Comparison of ENCODE assay signal across 25 cellular contexts in genomic region chr19:3492131-3492839, GRCh38. TPM values are rescaled to one million over a fixed set of nuclear protein-coding genes. Genes with fewer than 3 reads are reported as not detected.
"Had no signal": no experiment of that assay in that cellular context is flagged by ENCODE, and none has a peak within 500 bp of the region (broad histone marks: within the 10 kb centered on the region; RNA-seq: fewer than 3 reads in every experiment).

No MANE protein-coding gene starts in this region.

- H3K4me3 Mint-ChIP-seq: activated CD4-positive, alpha-beta T cell treated with anti-CD3 and anti-CD28 coated beads, Interleukin-2, amount 10 ng/mL, durations not matched to agents 7 days and 5 days; activated T-cell treated with anti-CD3 and anti-CD28 coated beads, Interleukin-2, amount 50 U/mL, for 72 hours; effector memory CD8-positive, alpha-beta T cell; natural killer cell; stimulated activated memory B cell treated with anti-CD40 and anti-IgM and Interleukin-4, amounts not matched to agents 10 μg/mL and 1 μg/mL and 100 μg/mL, for 72 hours had no signal

- H3K4me3 ChIP-seq: adrenal gland, smooth muscle cell, tibial artery, uterus had no signal

- H3K36me3 ChIP-seq: uterus had no signal

- H3K4me1 Mint-ChIP-seq: natural killer cell had no signal

- H3K9me3 Mint-ChIP-seq: activated CD4-positive, alpha-beta T cell treated with anti-CD3 and anti-CD28 coated beads, Interleukin-2, amount 10 ng/mL, durations not matched to agents 7 days and 5 days; activated T-cell treated with anti-CD3 and anti-CD28 coated beads, Interleukin-2, amount 50 U/mL, for 72 hours; effector memory CD8-positive, alpha-beta T cell; natural killer cell; stimulated activated memory B cell treated with anti-CD40 and anti-IgM and Interleukin-4, amounts not matched to agents 10 μg/mL and 1 μg/mL and 100 μg/mL, for 72 hours had no signal

- ATAC-seq: activated T-cell treated with anti-CD3 and anti-CD28 coated beads, Interleukin-2, amount 50 U/mL, for 72 hours; effector memory CD8-positive, alpha-beta T cell; left cardiac atrium; natural killer cell; sciatic nerve had no signal

- H3K36me3 Mint-ChIP-seq: natural killer cell had no signal

- H3K9me3 ChIP-seq: adrenal gland, neutrophil, tibial artery, uterus had no signal

- H3K27me3 Mint-ChIP-seq: activated CD4-positive, alpha-beta T cell treated with anti-CD3 and anti-CD28 coated beads, Interleukin-2, amount 10 ng/mL, durations not matched to agents 7 days and 5 days; effector memory CD8-positive, alpha-beta T cell; stimulated activated memory B cell treated with anti-CD40 and anti-IgM and Interleukin-4, amounts not matched to agents 10 μg/mL and 1 μg/mL and 100 μg/mL, for 72 hours had no signal

- DNase-seq: activated CD4-positive, alpha-beta T cell treated with anti-CD3 and anti-CD28 coated beads, Interleukin-2, amount 10 ng/mL, durations not matched to agents 7 days and 5 days; activated CD8-positive, alpha-beta memory T cell treated with anti-CD3 and anti-CD28 coated beads, Interleukin-2, amount 50 U/mL, for 48 hours; activated effector memory CD4-positive, alpha-beta T cell treated with anti-CD3 and anti-CD28 coated beads, Interleukin-2, amount 50 U/mL, for 16 hours; activated naive CD4-positive, alpha-beta T cell treated with anti-CD3 and anti-CD28 coated beads, Interleukin-2, amount 50 U/mL, for 16 hours; activated T-cell treated with anti-CD3 and anti-CD28 coated beads, Interleukin-2, amount 50 U/mL, for 72 hours; adrenal gland; dermis blood vessel endothelial cell; effector memory CD8-positive, alpha-beta T cell; foreskin fibroblast; left cardiac atrium; mesendoderm; natural killer cell; stimulated activated CD4-positive, alpha-beta T cell treated with anti-CD3 and anti-CD28 coated beads, Interleukin-4, amount 100 ng/mL, for 24 hours; T-helper 1 cell; tibial artery; uterus had no signal

- H3K4me1 ChIP-seq: adrenal gland, parathyroid adenoma, tibial artery, uterus had no signal

- H3K27ac Mint-ChIP-seq: activated T-cell treated with anti-CD3 and anti-CD28 coated beads, Interleukin-2, amount 50 U/mL, for 72 hours; natural killer cell; stimulated activated memory B cell treated with anti-CD40 and anti-IgM and Interleukin-4, amounts not matched to agents 10 μg/mL and 1 μg/mL and 100 μg/mL, for 72 hours had no signal

- H3K27me3 ChIP-seq: adrenal gland, neutrophil, tibial artery, uterus had no signal

- H3K27ac ChIP-seq: adrenal gland, epithelial cell of prostate, neutrophil, parathyroid adenoma, tibial artery, uterus had no signal

RNA-seq across cellular contexts. Expression of gene SMIM44, which starts 9.0 kb away (rescaled TPM):
- total RNA-seq: activated CD4-positive, alpha-beta T cell treated with anti-CD3 and anti-CD28 coated beads, Interleukin-2, amount 10 ng/mL, durations not matched to agents 7 days and 5 days; activated T-cell treated with anti-CD3 and anti-CD28 coated beads, Interleukin-2, amount 50 U/mL, for 72 hours; adrenal gland; chondrocyte; dermis blood vessel endothelial cell; glomerular endothelial cell; left cardiac atrium; lower leg skin; natural killer cell; sciatic nerve; smooth muscle cell; uterus had no signal

RNA-seq across cellular contexts. Expression of gene SMIM24, which starts 12.0 kb away (rescaled TPM):
- total RNA-seq: chondrocyte, dermis blood vessel endothelial cell, glomerular endothelial cell, left cardiac atrium, sciatic nerve had no signal

RNA-seq across cellular contexts. Expression of gene TEKTIP1, which starts 46.7 kb away (rescaled TPM):
- total RNA-seq: dermis blood vessel endothelial cell, glomerular endothelial cell, smooth muscle cell had no signal
